27 cellular contexts compared by ENCODE assay signal in genomic region chr22:48282804-48283203, GRCh38.
"Had no signal": no experiment of that assay in that cellular context is flagged by ENCODE, and none has a peak within 500 bp of the region (broad histone marks: within the 10 kb centered on the region; RNA-seq: fewer than 3 reads in every experiment).

No MANE protein-coding gene starts in this region.

- H3K9me3 ChIP-seq: suprapubic skin, testis, thoracic aorta, tibial artery, tibial nerve, transverse colon, upper lobe of left lung, upper lobe of right lung, uterus, vagina had no signal

- ATAC-seq: stimulated activated effector memory CD8-positive, alpha-beta T cell treated with anti-CD3 and anti-CD28 coated beads, Interleukin-12 subunit alpha, Interleukin-12 subunit beta, amount 100 ng/mL, for 72 hours; stimulated activated memory B cell treated with anti-CD40 and anti-IgM and Interleukin-4, amounts not matched to agents 10 μg/mL and 1 μg/mL and 100 μg/mL, for 72 hours; stimulated activated naive B cell treated with anti-CD40 and anti-IgM and Interleukin-4, amounts not matched to agents 10 μg/mL and 1 μg/mL and 100 μg/mL, for 72 hours; stimulated activated naive CD8-positive, alpha-beta T cell treated with anti-CD3 and anti-CD28 coated beads, Interleukin-15, amount 100 ng/mL, for 72 hours; stimulated activated naive CD8-positive, alpha-beta T cell treated with anti-CD3 and anti-CD28 coated beads, Interleukin-15, Interleukin-2, amounts not matched to agents 100 U/mL and 50 U/mL, for 24 hours; upper lobe of right lung had no signal

- DNase-seq: stimulated activated CD4-positive, alpha-beta T cell treated with anti-CD3 and anti-CD28 coated beads, Interleukin-2, amount 100 ng/mL, for 48 hours; stimulated activated CD4-positive, alpha-beta T cell treated with anti-CD3 and anti-CD28 coated beads, Interleukin-4, amount 100 ng/mL, for 1 hour; stimulated activated CD4-positive, alpha-beta T cell treated with anti-CD3 and anti-CD28 coated beads, Interleukin-4, amount 100 ng/mL, for 24 hours; stimulated activated CD4-positive, alpha-beta T cell treated with anti-CD3 and anti-CD28 coated beads, Interleukin-4, amount 100 ng/mL, for 4 hours; stimulated activated CD8-positive, alpha-beta memory T cell treated with anti-CD3 and anti-CD28 coated beads, Interleukin-4, amount 100 ng/mL, for 48 hours; stimulated activated naive B cell treated with anti-CD40 and anti-IgM and Interleukin-4, amounts not matched to agents 10 μg/mL and 1 μg/mL and 100 μg/mL, for 72 hours; stimulated activated naive CD4-positive, alpha-beta T cell; stimulated activated naive CD4-positive, alpha-beta T cell treated with Interleukin-2 at 50 U/mL for 16 hours; stimulated activated naive CD8-positive, alpha-beta T cell treated with anti-CD3 and anti-CD28 coated beads, Interleukin-15, amount 100 ng/mL, for 72 hours; stimulated activated naive CD8-positive, alpha-beta T cell treated with anti-CD3 and anti-CD28 coated beads, Interleukin-15, Interleukin-2, amounts not matched to agents 100 U/mL and 50 U/mL, for 24 hours; stomach; substantia nigra; testis; thyroid gland; tibial artery; transverse colon; trophoblast cell; upper lobe of left lung; upper lobe of right lung; uterus had no signal

- H3K4me3 ChIP-seq: stomach, suprapubic skin, testis, thoracic aorta, thyroid gland, tibial artery, tibial nerve, transverse colon, upper lobe of left lung, upper lobe of right lung, uterus, vagina had no signal

- FAIRE-seq: urothelium cell line had no signal

- H3K4me1 ChIP-seq: stomach, thyroid gland, upper lobe of left lung, upper lobe of right lung had no signal

- H3K36me3 ChIP-seq: stomach, suprapubic skin, thoracic aorta, thyroid gland, tibial artery, tibial nerve, transverse colon, upper lobe of left lung, upper lobe of right lung, uterus, vagina had no signal

- H3K27ac ChIP-seq: stomach, suprapubic skin, testis, thoracic aorta, thyroid gland, tibial artery, tibial nerve, transverse colon, upper lobe of left lung, upper lobe of right lung, uterus, vagina had no signal

- H3K27me3 ChIP-seq: testis, thyroid gland, upper lobe of left lung, uterus, vagina had no signal
